1 cellular context compared by ENCODE assay signal in the genomic region with DNA sequence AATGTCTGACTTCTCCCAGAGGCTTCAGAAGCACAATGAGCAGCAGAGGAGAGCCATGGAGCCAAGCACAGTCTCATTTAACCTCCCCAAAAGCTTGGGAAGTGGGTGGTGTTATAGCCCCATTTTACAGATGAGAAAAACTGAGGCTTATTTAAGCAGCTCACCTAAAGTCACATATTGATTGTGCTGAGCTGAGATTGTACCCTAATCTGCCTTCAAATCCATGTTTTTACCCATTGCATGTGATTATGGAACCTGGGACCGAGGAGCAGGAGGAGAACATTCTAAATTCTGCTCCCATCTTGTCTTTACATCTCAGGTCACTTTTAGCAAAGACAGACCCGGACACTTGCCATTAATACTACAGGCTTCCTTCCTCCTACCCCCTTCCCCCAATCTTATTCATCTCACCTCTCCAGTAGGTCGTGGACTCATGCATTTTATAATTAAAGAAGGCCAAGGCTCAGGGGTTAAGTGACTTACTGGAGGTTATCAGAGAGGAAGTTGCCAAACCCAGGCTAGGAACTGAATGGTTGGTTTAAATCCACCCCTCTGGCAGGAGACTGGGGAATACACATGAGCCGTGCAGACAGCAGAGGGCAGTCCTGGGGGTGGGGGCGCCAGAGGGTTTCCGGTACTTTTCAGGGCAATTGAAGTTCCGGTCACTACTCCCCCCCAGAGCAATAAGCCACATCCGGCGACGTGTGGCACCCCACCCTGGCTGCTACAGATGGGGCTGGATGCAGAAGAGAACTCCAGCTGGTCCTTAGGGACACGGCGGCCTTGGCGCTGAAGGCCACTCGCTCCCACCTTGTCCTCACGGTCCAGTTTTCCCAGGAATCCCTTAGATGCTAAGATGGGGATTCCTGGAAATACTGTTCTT.
TF ChIP-seq lines count a peak whose summit lies in the region.

No MANE protein-coding gene starts in this region.

TF ChIP-seq in HepG2, 621 proteins besides CTCF, POLR2A, EP300 and RAD21 (continued from another document and continues in another):
- TF ChIP-seq, protein P1, sequence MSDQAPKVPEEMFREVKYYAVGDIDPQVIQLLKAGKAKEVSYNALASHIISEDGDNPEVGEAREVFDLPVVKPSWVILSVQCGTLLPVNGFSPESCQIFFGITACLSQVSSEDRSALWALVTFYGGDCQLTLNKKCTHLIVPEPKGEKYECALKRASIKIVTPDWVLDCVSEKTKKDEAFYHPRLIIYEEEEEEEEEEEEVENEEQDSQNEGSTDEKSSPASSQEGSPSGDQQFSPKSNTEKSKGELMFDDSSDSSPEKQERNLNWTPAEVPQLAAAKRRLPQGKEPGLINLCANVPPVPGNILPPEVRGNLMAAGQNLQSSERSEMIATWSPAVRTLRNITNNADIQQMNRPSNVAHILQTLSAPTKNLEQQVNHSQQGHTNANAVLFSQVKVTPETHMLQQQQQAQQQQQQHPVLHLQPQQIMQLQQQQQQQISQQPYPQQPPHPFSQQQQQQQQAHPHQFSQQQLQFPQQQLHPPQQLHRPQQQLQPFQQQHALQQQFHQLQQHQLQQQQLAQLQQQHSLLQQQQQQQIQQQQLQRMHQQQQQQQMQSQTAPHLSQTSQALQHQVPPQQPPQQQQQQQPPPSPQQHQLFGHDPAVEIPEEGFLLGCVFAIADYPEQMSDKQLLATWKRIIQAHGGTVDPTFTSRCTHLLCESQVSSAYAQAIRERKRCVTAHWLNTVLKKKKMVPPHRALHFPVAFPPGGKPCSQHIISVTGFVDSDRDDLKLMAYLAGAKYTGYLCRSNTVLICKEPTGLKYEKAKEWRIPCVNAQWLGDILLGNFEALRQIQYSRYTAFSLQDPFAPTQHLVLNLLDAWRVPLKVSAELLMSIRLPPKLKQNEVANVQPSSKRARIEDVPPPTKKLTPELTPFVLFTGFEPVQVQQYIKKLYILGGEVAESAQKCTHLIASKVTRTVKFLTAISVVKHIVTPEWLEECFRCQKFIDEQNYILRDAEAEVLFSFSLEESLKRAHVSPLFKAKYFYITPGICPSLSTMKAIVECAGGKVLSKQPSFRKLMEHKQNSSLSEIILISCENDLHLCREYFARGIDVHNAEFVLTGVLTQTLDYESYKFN (CRISPR knock-in tag; conservative IDR thresholded peaks at IDR 0.05): peak; percentile 63
- no peak for TF ChIP-seq ZNF660 (CRISPR knock-in tag; IDR thresholded peaks at IDR 0.05; ENCODE audit: borderline replicate concordance, low read depth)
- no peak for TF ChIP-seq SETDB1 (CRISPR knock-in tag; IDR thresholded peaks at IDR 0.05; ENCODE audit: borderline replicate concordance)
- TF ChIP-seq ZNF816 (CRISPR knock-in tag; IDR thresholded peaks at IDR 0.05; ENCODE audit: borderline replicate concordance): no peak
- TF ChIP-seq NR2F2 (IDR thresholded peaks at IDR 0.05; ENCODE audit: borderline replicate concordance, low read depth): peak; percentile 56; the same call in 1 of the 2 replicates
- no peak for TF ChIP-seq ZNF549 (CRISPR knock-in tag; IDR thresholded peaks at IDR 0.05)
- no peak for TF ChIP-seq PTBP1 (IDR thresholded peaks at IDR 0.05; ENCODE audit: low read depth, low read length, poor library complexity, severe bottlenecking)
- TF ChIP-seq KAT8 (CRISPR knock-in tag; IDR thresholded peaks at IDR 0.05): peak; percentile 54
- no peak for TF ChIP-seq ZNF337 (CRISPR knock-in tag; IDR thresholded peaks at IDR 0.05; ENCODE audit: borderline replicate concordance, low read depth)
- TF ChIP-seq, protein P2, sequence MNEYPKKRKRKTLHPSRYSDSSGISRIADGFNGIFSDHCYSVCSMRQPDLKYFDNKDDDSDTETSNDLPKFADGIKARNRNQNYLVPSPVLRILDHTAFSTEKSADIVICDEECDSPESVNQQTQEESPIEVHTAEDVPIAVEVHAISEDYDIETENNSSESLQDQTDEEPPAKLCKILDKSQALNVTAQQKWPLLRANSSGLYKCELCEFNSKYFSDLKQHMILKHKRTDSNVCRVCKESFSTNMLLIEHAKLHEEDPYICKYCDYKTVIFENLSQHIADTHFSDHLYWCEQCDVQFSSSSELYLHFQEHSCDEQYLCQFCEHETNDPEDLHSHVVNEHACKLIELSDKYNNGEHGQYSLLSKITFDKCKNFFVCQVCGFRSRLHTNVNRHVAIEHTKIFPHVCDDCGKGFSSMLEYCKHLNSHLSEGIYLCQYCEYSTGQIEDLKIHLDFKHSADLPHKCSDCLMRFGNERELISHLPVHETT (CRISPR knock-in tag; conservative IDR thresholded peaks at IDR 0.05): 0 out of 2 replicates have a peak, but pooled peaks have one; percentile 8
- TF ChIP-seq ARNT (IDR thresholded peaks at IDR 0.05): no peak
- TF ChIP-seq, protein P3, sequence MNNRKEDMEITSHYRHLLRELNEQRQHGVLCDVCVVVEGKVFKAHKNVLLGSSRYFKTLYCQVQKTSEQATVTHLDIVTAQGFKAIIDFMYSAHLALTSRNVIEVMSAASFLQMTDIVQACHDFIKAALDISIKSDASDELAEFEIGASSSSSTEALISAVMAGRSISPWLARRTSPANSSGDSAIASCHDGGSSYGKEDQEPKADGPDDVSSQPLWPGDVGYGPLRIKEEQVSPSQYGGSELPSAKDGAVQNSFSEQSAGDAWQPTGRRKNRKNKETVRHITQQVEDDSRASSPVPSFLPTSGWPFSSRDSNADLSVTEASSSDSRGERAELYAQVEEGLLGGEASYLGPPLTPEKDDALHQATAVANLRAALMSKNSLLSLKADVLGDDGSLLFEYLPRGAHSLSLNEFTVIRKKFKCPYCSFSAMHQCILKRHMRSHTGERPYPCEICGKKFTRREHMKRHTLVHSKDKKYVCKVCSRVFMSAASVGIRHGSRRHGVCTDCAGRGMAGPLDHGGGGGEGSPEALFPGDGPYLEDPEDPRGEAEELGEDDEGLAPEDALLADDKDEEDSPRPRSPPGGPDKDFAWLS (CRISPR knock-in tag; IDR thresholded peaks at IDR 0.05; ENCODE audit: borderline replicate concordance): 0 out of 2 replicates have a peak, but pooled peaks have one; percentile 33
- TF ChIP-seq SATB2 (CRISPR knock-in tag; IDR thresholded peaks at IDR 0.05): no peak
- no peak for TF ChIP-seq ZNF496 (CRISPR knock-in tag; IDR thresholded peaks at IDR 0.05; ENCODE audit: insufficient replicate concordance)
- peak; percentile 82; the same call in 1 of the 2 replicates for TF ChIP-seq FLYWCH1 (CRISPR knock-in tag; IDR thresholded peaks at IDR 0.05)
- no peak for TF ChIP-seq ZNF879 (CRISPR knock-in tag; IDR thresholded peaks at IDR 0.05)
- no peak for TF ChIP-seq NFE2L2 (IDR thresholded peaks at IDR 0.05; ENCODE audit: low read length)
- TF ChIP-seq, protein P4, sequence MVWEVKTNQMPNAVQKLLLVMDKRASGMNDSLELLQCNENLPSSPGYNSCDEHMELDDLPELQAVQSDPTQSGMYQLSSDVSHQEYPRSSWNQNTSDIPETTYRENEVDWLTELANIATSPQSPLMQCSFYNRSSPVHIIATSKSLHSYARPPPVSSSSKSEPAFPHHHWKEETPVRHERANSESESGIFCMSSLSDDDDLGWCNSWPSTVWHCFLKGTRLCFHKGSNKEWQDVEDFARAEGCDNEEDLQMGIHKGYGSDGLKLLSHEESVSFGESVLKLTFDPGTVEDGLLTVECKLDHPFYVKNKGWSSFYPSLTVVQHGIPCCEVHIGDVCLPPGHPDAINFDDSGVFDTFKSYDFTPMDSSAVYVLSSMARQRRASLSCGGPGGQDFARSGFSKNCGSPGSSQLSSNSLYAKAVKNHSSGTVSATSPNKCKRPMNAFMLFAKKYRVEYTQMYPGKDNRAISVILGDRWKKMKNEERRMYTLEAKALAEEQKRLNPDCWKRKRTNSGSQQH (CRISPR knock-in tag; IDR thresholded peaks at IDR 0.05; ENCODE audit: low read depth): no peak
- no peak for TF ChIP-seq KDM3A (CRISPR knock-in tag; IDR thresholded peaks at IDR 0.05; ENCODE audit: low read depth)
- no peak for TF ChIP-seq TP53 (CRISPR knock-in tag; conservative IDR thresholded peaks at IDR 0.05)
- TF ChIP-seq, protein P5, sequence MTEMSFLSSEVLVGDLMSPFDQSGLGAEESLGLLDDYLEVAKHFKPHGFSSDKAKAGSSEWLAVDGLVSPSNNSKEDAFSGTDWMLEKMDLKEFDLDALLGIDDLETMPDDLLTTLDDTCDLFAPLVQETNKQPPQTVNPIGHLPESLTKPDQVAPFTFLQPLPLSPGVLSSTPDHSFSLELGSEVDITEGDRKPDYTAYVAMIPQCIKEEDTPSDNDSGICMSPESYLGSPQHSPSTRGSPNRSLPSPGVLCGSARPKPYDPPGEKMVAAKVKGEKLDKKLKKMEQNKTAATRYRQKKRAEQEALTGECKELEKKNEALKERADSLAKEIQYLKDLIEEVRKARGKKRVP (CRISPR knock-in tag; IDR thresholded peaks at IDR 0.05): 0 out of 4 replicates have a peak, but pooled peaks of 1 of the 2 experiments have one; percentile 41
- TF ChIP-seq, protein P6, sequence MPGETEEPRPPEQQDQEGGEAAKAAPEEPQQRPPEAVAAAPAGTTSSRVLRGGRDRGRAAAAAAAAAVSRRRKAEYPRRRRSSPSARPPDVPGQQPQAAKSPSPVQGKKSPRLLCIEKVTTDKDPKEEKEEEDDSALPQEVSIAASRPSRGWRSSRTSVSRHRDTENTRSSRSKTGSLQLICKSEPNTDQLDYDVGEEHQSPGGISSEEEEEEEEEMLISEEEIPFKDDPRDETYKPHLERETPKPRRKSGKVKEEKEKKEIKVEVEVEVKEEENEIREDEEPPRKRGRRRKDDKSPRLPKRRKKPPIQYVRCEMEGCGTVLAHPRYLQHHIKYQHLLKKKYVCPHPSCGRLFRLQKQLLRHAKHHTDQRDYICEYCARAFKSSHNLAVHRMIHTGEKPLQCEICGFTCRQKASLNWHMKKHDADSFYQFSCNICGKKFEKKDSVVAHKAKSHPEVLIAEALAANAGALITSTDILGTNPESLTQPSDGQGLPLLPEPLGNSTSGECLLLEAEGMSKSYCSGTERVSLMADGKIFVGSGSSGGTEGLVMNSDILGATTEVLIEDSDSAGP (CRISPR knock-in tag; IDR thresholded peaks at IDR 0.05; ENCODE audit: borderline replicate concordance): 0 out of 2 replicates have a peak, but pooled peaks have one; percentile 70
- peak; percentile 24; the same call in 1 of the 2 replicates for TF ChIP-seq TCF7 (IDR thresholded peaks at IDR 0.05; ENCODE audit: low read depth)
- 0 out of 2 replicates have a peak, but pooled peaks have one; percentile 57 for TF ChIP-seq ZMAT3 (CRISPR knock-in tag; conservative IDR thresholded peaks at IDR 0.05)
- TF ChIP-seq ZIK1 (CRISPR knock-in tag; IDR thresholded peaks at IDR 0.05; ENCODE audit: borderline replicate concordance, low read depth): no peak
- TF ChIP-seq, protein P7, sequence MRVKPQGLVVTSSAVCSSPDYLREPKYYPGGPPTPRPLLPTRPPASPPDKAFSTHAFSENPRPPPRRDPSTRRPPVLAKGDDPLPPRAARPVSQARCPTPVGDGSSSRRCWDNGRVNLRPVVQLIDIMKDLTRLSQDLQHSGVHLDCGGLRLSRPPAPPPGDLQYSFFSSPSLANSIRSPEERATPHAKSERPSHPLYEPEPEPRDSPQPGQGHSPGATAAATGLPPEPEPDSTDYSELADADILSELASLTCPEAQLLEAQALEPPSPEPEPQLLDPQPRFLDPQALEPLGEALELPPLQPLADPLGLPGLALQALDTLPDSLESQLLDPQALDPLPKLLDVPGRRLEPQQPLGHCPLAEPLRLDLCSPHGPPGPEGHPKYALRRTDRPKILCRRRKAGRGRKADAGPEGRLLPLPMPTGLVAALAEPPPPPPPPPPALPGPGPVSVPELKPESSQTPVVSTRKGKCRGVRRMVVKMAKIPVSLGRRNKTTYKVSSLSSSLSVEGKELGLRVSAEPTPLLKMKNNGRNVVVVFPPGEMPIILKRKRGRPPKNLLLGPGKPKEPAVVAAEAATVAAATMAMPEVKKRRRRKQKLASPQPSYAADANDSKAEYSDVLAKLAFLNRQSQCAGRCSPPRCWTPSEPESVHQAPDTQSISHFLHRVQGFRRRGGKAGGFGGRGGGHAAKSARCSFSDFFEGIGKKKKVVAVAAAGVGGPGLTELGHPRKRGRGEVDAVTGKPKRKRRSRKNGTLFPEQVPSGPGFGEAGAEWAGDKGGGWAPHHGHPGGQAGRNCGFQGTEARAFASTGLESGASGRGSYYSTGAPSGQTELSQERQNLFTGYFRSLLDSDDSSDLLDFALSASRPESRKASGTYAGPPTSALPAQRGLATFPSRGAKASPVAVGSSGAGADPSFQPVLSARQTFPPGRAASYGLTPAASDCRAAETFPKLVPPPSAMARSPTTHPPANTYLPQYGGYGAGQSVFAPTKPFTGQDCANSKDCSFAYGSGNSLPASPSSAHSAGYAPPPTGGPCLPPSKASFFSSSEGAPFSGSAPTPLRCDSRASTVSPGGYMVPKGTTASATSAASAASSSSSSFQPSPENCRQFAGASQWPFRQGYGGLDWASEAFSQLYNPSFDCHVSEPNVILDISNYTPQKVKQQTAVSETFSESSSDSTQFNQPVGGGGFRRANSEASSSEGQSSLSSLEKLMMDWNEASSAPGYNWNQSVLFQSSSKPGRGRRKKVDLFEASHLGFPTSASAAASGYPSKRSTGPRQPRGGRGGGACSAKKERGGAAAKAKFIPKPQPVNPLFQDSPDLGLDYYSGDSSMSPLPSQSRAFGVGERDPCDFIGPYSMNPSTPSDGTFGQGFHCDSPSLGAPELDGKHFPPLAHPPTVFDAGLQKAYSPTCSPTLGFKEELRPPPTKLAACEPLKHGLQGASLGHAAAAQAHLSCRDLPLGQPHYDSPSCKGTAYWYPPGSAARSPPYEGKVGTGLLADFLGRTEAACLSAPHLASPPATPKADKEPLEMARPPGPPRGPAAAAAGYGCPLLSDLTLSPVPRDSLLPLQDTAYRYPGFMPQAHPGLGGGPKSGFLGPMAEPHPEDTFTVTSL (CRISPR knock-in tag; IDR thresholded peaks at IDR 0.05; ENCODE audit: borderline replicate concordance): peak; percentile 61; the same call in 1 of the 2 replicates
- TF ChIP-seq ZNF570 (CRISPR knock-in tag; IDR thresholded peaks at IDR 0.05; ENCODE audit: borderline replicate concordance): no peak
- TF ChIP-seq ZNF331 (CRISPR knock-in tag; IDR thresholded peaks at IDR 0.05): 0 out of 2 replicates have a peak, but pooled peaks have one; percentile 32
- TF ChIP-seq TSC22D2 (CRISPR knock-in tag; IDR thresholded peaks at IDR 0.05; ENCODE audit: borderline replicate concordance): no peak
- peak; percentile 33 for TF ChIP-seq CCAR2 (optimal IDR thresholded peaks at IDR 0.05; ENCODE audit: low read depth, low read length)
- TF ChIP-seq NR2C2 (CRISPR knock-in tag; IDR thresholded peaks at IDR 0.05; ENCODE audit: borderline replicate concordance): peak; percentile 68
- peak; percentile 34; the same call in 1 of the 2 replicates for TF ChIP-seq RARA (CRISPR knock-in tag; IDR thresholded peaks at IDR 0.05)
- no peak for TF ChIP-seq EED (CRISPR knock-in tag; IDR thresholded peaks at IDR 0.05)
- no peak for TF ChIP-seq ZNF670 (CRISPR knock-in tag; IDR thresholded peaks at IDR 0.05; ENCODE audit: borderline replicate concordance)
- TF ChIP-seq NR1H2 (CRISPR knock-in tag; IDR thresholded peaks at IDR 0.05; ENCODE audit: borderline replicate concordance, low read depth): no peak
- peak; percentile 76; the same call in 1 of the 2 replicates for TF ChIP-seq ZNF441 (CRISPR knock-in tag; IDR thresholded peaks at IDR 0.05; ENCODE audit: borderline replicate concordance)
